ENCODE assay signal across 23 cellular contexts in genomic region chr4:7635971-7636508, GRCh38.
A peak's percentile ranks its signal among the peaks of the same experiment; 100 is the strongest.
DNase-seq lines count a peak whose midpoint lies in the region; ATAC-seq, FAIRE-seq and TF ChIP-seq lines count a peak whose summit lies in the region.
"Had no signal": no experiment of that assay in that cellular context is flagged by ENCODE, and none has a peak within 500 bp of the region (broad histone marks: within the 10 kb centered on the region; RNA-seq: fewer than 3 reads in every experiment).

No MANE protein-coding gene starts in this region.

- H3K36me3 ChIP-seq in HepG2 (replicated peaks in 1 of 2; ENCODE audit: control insufficient read depth in 1 of 2, insufficient read depth in 2 of 2, low read length in 2 of 2) (no peaks in the 10 kb centered on the region), right lobe of liver (no peaks in the 10 kb centered on the region), BE2C (no peaks in the 10 kb centered on the region)
- no peaks in the 10 kb centered on the region for H3K36me3 ChIP-seq in CD8-positive, alpha-beta memory T cell (ENCODE audit: insufficient read depth, low read length)
- H3K36me3 ChIP-seq: HAP-1 had no signal

- BruUV-seq in HepG2 (replicated peaks; lab: Mats Ljungman, UMichigan) (no TSS peak), Calu3 (replicated peaks; lab: Mats Ljungman, UMichigan) (no TSS peak)

- intact Hi-C loops in HepG2 (cut with micrococcal nuclease; ENCODE audit: unreplicated experiment) = loop anchor here (10.0 kb wide), 1 partner anchor 101 kb away; no protein-coding TSS in a partner anchor
- intact Hi-C loops in right lobe of liver (cut with DNase I) = no loop called here
- intact Hi-C loops in Calu3 (cut with micrococcal nuclease; ENCODE audit: unreplicated experiment) = no loop called here
- intact Hi-C loops in dendritic cell treated with granulocyte-macrophage colony-stimulating factor and Interleukin-4, amounts not matched to agents 40 ng/mL and 50 ng/mL, for 4 days (cut with micrococcal nuclease) = loop anchor here (2.0 kb wide), 1 partner anchor 13 kb away; no protein-coding TSS in a partner anchor

- 92% methylated on average over 12 of the region's 18 CpGs for WGBS in HepG2 (ENCODE audit: low lambda C conversion rate)
- 96% methylated on average over 9 of the region's 18 CpGs for WGBS in right lobe of liver (ENCODE audit: insufficient coverage, low coverage, low lambda C conversion rate, missing lambda C conversion rate)

- no peak for TF ChIP-seq RAD21 in HepG2 (CRISPR knock-in tag; IDR thresholded peaks at IDR 0.05)

- H3K9me3 ChIP-seq in HepG2 (ENCODE audit: low read length) = no peaks in the 10 kb centered on the region
- no peaks in the 10 kb centered on the region for H3K9me3 ChIP-seq in right lobe of liver
- no peaks in the 10 kb centered on the region for H3K9me3 ChIP-seq in BE2C
- no peaks in the 10 kb centered on the region for H3K9me3 ChIP-seq in CD8-positive, alpha-beta memory T cell (ENCODE audit: low read length)
- H3K9me3 ChIP-seq: A549, HAP-1 had no signal

- TF ChIP-seq POLR2A in HepG2 (IDR thresholded peaks at IDR 0.05; ENCODE audit: insufficient read depth in 1 of 2, low read depth in 2 of 2, low read length in 2 of 2) (no peak), right lobe of liver (IDR thresholded peaks at IDR 0.05) (no peak)

- H3K27me3 Mint-ChIP-seq in Calu3 (ENCODE audit: unreplicated experiment) = peaks cover 50% of the 10 kb centered on the region
- peaks cover 39% of the 10 kb centered on the region for H3K27me3 Mint-ChIP-seq in dendritic cell treated with granulocyte-macrophage colony-stimulating factor and Interleukin-4, amounts not matched to agents 40 ng/mL and 50 ng/mL, for 4 days
- peaks cover 7 to 15% of the 10 kb centered on the region in 2 donors for H3K27me3 Mint-ChIP-seq in CD8-positive, alpha-beta memory T cell

- H3K9me3 Mint-ChIP-seq in Calu3 (ENCODE audit: low read depth, unreplicated experiment) = no peaks in the 10 kb centered on the region
- no peaks in the 10 kb centered on the region for H3K9me3 Mint-ChIP-seq in dendritic cell treated with granulocyte-macrophage colony-stimulating factor and Interleukin-4, amounts not matched to agents 40 ng/mL and 50 ng/mL, for 4 days
- no peaks in the 10 kb centered on the region for H3K9me3 Mint-ChIP-seq in CD8-positive, alpha-beta memory T cell
- H3K9me3 Mint-ChIP-seq: CD8-positive, alpha-beta T cell; HFFc6 had no signal

- DNase-seq in HepG2 (ENCODE audit: low spot score) = no peak
- no peak for DNase-seq in right lobe of liver
- no peak for DNase-seq in Calu3
- DNase-seq in BE2C = no peak
- no peak for DNase-seq in CD8-positive, alpha-beta memory T cell
- DNase-seq: 8988T; ACHN; AML-193; C1 segment of cervical spinal cord; CD4-positive, CD25-positive, alpha-beta regulatory T cell; CD8-positive, alpha-beta T cell; DMS53; DMS79 treated with DMSO at 0.1 percent for 48 hours; GF-D8; GOT3; HFFc6 had no signal

- FAIRE-seq in HepG2 (lab: Jason Lieb, UNC) = no peak
- FAIRE-seq: A549, GM12891, GM18507, H54 had no signal

- H3K4me2 ChIP-seq in HepG2 (ENCODE audit: low read depth, low read length) = no peak overlapping the region
- H3K4me2 ChIP-seq: A549 had no signal

- H3K4me3 ChIP-seq in HepG2 (replicated peaks in 1 of 3; ENCODE audit: insufficient read depth in 1 of 3, low read depth in 2 of 3, low read length in 3 of 3) = no peak overlapping the region
- no peak overlapping the region for H3K4me3 ChIP-seq in right lobe of liver
- H3K4me3 ChIP-seq in BE2C (ENCODE audit: low read depth, low read length) = no peak overlapping the region
- no peak overlapping the region for H3K4me3 ChIP-seq in CD8-positive, alpha-beta memory T cell (ENCODE audit: low read length)
- H3K4me3 ChIP-seq: A549, HAP-1 had no signal

- no peak overlapping the region for H3K9ac ChIP-seq in HepG2 (ENCODE audit: insufficient read depth, low read depth, low read length)

- peaks cover 10% of the 10 kb centered on the region for H3K4me1 Mint-ChIP-seq in Calu3 (ENCODE audit: low read depth, unreplicated experiment)
- peaks cover 47% of the 10 kb centered on the region for H3K4me1 Mint-ChIP-seq in dendritic cell treated with granulocyte-macrophage colony-stimulating factor and Interleukin-4, amounts not matched to agents 40 ng/mL and 50 ng/mL, for 4 days (ENCODE audit: low read depth)
- H3K4me1 Mint-ChIP-seq in CD8-positive, alpha-beta memory T cell = peaks cover 0 to 11% (median 7%) of the 10 kb centered on the region in 3 donors
- H3K4me1 Mint-ChIP-seq: CD4-positive, CD25-positive, alpha-beta regulatory T cell had no signal

- CTCF ChIA-PET in HepG2 (lab: Yijun Ruan, JAX; ENCODE audit: low intra/inter-chr PET ratio, low total read pairs) = no interaction called here
- CTCF ChIA-PET in Calu3 (lab: Charles Lee) = interaction anchor here (0.5 to 0.7 kb wide), 3 partner anchors 15 to 648 kb away, joined by 3 to 7 read pairs (median 4); no protein-coding TSS in a partner anchor
- CTCF ChIA-PET in CD8-positive, alpha-beta memory T cell (lab: Charles Lee) = no interaction called here

- peak overlapping the region; percentile 34 for H3K4me3 Mint-ChIP-seq in Calu3 (ENCODE audit: low read depth, unreplicated experiment)
- no peak overlapping the region for H3K4me3 Mint-ChIP-seq in dendritic cell treated with granulocyte-macrophage colony-stimulating factor and Interleukin-4, amounts not matched to agents 40 ng/mL and 50 ng/mL, for 4 days
- H3K4me3 Mint-ChIP-seq in CD8-positive, alpha-beta memory T cell = no peak overlapping the region
- H3K4me3 Mint-ChIP-seq: CD4-positive, CD25-positive, alpha-beta regulatory T cell; CD8-positive, alpha-beta T cell; HFFc6 had no signal

- H2AFZ ChIP-seq in HepG2 (ENCODE audit: low read length) = no peak overlapping the region

- H3K4me1 ChIP-seq in HepG2 (ENCODE audit: insufficient read depth, low read length) (peaks cover 43% of the 10 kb centered on the region), right lobe of liver (peaks cover 0 to 11% (median 5%) of the 10 kb centered on the region in 4 donors), BE2C (no peaks in the 10 kb centered on the region)
- H3K4me1 ChIP-seq in CD8-positive, alpha-beta memory T cell (ENCODE audit: insufficient read depth, low read length) = no peaks in the 10 kb centered on the region
- H3K4me1 ChIP-seq: HAP-1 had no signal

- no peak overlapping the region for H3K27ac Mint-ChIP-seq in Calu3 (ENCODE audit: unreplicated experiment)
- H3K27ac Mint-ChIP-seq in dendritic cell treated with granulocyte-macrophage colony-stimulating factor and Interleukin-4, amounts not matched to agents 40 ng/mL and 50 ng/mL, for 4 days = peak overlapping the region; percentile 23
- no peak overlapping the region for H3K27ac Mint-ChIP-seq in CD8-positive, alpha-beta memory T cell
- H3K27ac Mint-ChIP-seq: CD4-positive, CD25-positive, alpha-beta regulatory T cell; CD8-positive, alpha-beta T cell; HFFc6 had no signal

- no peak for ATAC-seq in HepG2
- no peak for ATAC-seq in right lobe of liver
- ATAC-seq in GM21390 (IDR thresholded peaks at IDR 0.05; ENCODE audit: unreplicated experiment) = no peak
- ATAC-seq: A549; CD8-positive, alpha-beta T cell had no signal

- H4K20me1 ChIP-seq in HepG2 (ENCODE audit: insufficient read depth, low read length) = no peaks in the 10 kb centered on the region

- no peaks in the 10 kb centered on the region for H3K79me2 ChIP-seq in HepG2 (ENCODE audit: insufficient read depth, low read length)

- H3K36me3 Mint-ChIP-seq in Calu3 (ENCODE audit: insufficient read depth, unreplicated experiment) = no peaks in the 10 kb centered on the region
- H3K36me3 Mint-ChIP-seq in dendritic cell treated with granulocyte-macrophage colony-stimulating factor and Interleukin-4, amounts not matched to agents 40 ng/mL and 50 ng/mL, for 4 days (ENCODE audit: low read depth) = no peaks in the 10 kb centered on the region
- H3K36me3 Mint-ChIP-seq in CD8-positive, alpha-beta memory T cell = no peaks in the 10 kb centered on the region
- H3K36me3 Mint-ChIP-seq: CD4-positive, CD25-positive, alpha-beta regulatory T cell; CD8-positive, alpha-beta T cell had no signal

- no peak for TF ChIP-seq EP300 in HepG2 (IDR thresholded peaks at IDR 0.05; ENCODE audit: low read depth in 2 of 2, low read length in 2 of 2)
- TF ChIP-seq EP300 in HepG2 (CRISPR knock-in tag; IDR thresholded peaks at IDR 0.05; ENCODE audit: borderline replicate concordance) = no peak

- TF ChIP-seq CTCF in HepG2 (CRISPR knock-in tag; IDR thresholded peaks at IDR 0.05) (no peak), right lobe of liver (IDR thresholded peaks at IDR 0.05) (no peak), Calu3 (IDR thresholded peaks at IDR 0.05; ENCODE audit: unreplicated experiment) (no peak), BE2C (IDR thresholded peaks at IDR 0.05; ENCODE audit: low read depth, low read length) (no peak)

- H3K27me3 ChIP-seq in HepG2 (ENCODE audit: control insufficient read depth in 1 of 2, insufficient read depth in 2 of 2, low read length in 2 of 2) (no peaks in the 10 kb centered on the region), right lobe of liver (no peaks in the 10 kb centered on the region), BE2C (no peaks in the 10 kb centered on the region)
- H3K27me3 ChIP-seq in CD8-positive, alpha-beta memory T cell (ENCODE audit: insufficient read depth, low read length, poor library complexity, severe bottlenecking) = no peaks in the 10 kb centered on the region

- in situ Hi-C loops in HepG2 (cut with HindIII; ENCODE audit: extremely low pct_ligation_motif_present, low pct_unique_long_range_greater_than_20kb) = no loop called here

- POLR2A ChIA-PET in HepG2 (lab: Yijun Ruan, JAX) = no interaction called here
- POLR2A ChIA-PET in CD8-positive, alpha-beta memory T cell (lab: Charles Lee) = no interaction called here

- H3K27ac ChIP-seq in HepG2 (ENCODE audit: extremely low read length, insufficient read depth, low read length) (no peak overlapping the region), right lobe of liver (no peak overlapping the region)
- no peak overlapping the region for H3K27ac ChIP-seq in CD8-positive, alpha-beta memory T cell (ENCODE audit: low read depth, low read length)
- H3K27ac ChIP-seq: A549 had no signal

TF ChIP-seq in HepG2, 621 proteins besides CTCF, POLR2A, EP300 and RAD21:
- TF ChIP-seq ETV5 (CRISPR knock-in tag; IDR thresholded peaks at IDR 0.05; ENCODE audit: borderline replicate concordance) = no peak
- TF ChIP-seq REL (CRISPR knock-in tag; conservative IDR thresholded peaks at IDR 0.05) = no peak
- no peak for TF ChIP-seq ZNF552 (CRISPR knock-in tag; IDR thresholded peaks at IDR 0.05; ENCODE audit: borderline replicate concordance)
- TF ChIP-seq DPF2 (CRISPR knock-in tag; IDR thresholded peaks at IDR 0.05; ENCODE audit: borderline replicate concordance, low read depth) = no peak
- no peak for TF ChIP-seq RBM39 (IDR thresholded peaks at IDR 0.05; ENCODE audit: low read depth, low read length, poor library complexity, severe bottlenecking)
- 0 out of 2 replicates have a peak, but pooled peaks have one; percentile 14 for TF ChIP-seq ZNF24 (IDR thresholded peaks at IDR 0.05)
- TF ChIP-seq ZFP62 (CRISPR knock-in tag; IDR thresholded peaks at IDR 0.05) = no peak

Comparison
In these comparisons a context has a peak if more than half of its experiments do, and no peak if none do; other contexts are left out.
1. intact Hi-C loops: an anchor here in HepG2 (10.0 kb wide) and dendritic cell treated with granulocyte-macrophage colony-stimulating factor and Interleukin-4, amounts not matched to agents 40 ng/mL and 50 ng/mL, for 4 days (2.0 kb wide); none called in right lobe of liver and Calu3.